Comparison of ENCODE assay signal across 17 cellular contexts in genomic region chr14:75183225-75183624, GRCh38. TPM values are rescaled to one million over a fixed set of nuclear protein-coding genes. Genes with fewer than 3 reads are reported as not detected.
DNase-seq lines count a peak whose midpoint lies in the region; ATAC-seq and TF ChIP-seq lines count a peak whose summit lies in the region.
"Had no signal": no experiment of that assay in that cellular context is flagged by ENCODE, and none has a peak within 500 bp of the region (broad histone marks: within the 10 kb centered on the region; RNA-seq: fewer than 3 reads in every experiment).

No MANE protein-coding gene starts in this region.

- 7 to 26% methylated on average over 1 of the region's 1 CpG for WGBS in body of pancreas, 2 donors
- WGBS in tibial nerve, 2 donors = 5 to 14% methylated on average over 1 of the region's 1 CpG

- no peaks in the 10 kb centered on the region for H3K27me3 ChIP-seq in body of pancreas
- no peaks in the 10 kb centered on the region for H3K27me3 ChIP-seq in tibial nerve

- H3K36me3 Mint-ChIP-seq in HFFc6 (ENCODE audit: low read depth) = no peaks in the 10 kb centered on the region
- H3K36me3 Mint-ChIP-seq in nephron progenitor cell (ENCODE audit: low read depth) = no peaks in the 10 kb centered on the region

- intact Hi-C loops in body of pancreas (cut with DNase I) = no loop called here

- H3K9me3 Mint-ChIP-seq in HFFc6 (no peaks in the 10 kb centered on the region), nephron progenitor cell (no peaks in the 10 kb centered on the region)

- no peak overlapping the region for H3K4me3 ChIP-seq in body of pancreas
- no peak overlapping the region for H3K4me3 ChIP-seq in tibial nerve

- H3K27ac ChIP-seq in body of pancreas = peak overlapping the region in 3 of 4 donors; percentile 12 to 45 (median 37)
- H3K27ac ChIP-seq in tibial nerve = peak overlapping the region; percentile 29 to 91 (median 70)

- H3K27ac Mint-ChIP-seq in HFFc6 (peak overlapping the region; percentile 64), nephron progenitor cell (peak overlapping the region; percentile 20)
- H3K27ac Mint-ChIP-seq: B cell; stimulated activated naive B cell treated with anti-CD40 and anti-IgM and Interleukin-4, amounts not matched to agents 10 μg/mL and 1 μg/mL and 100 μg/mL, for 72 hours; T-helper 17 cell had no signal

- TF ChIP-seq POLR2A in body of pancreas (IDR thresholded peaks at IDR 0.05) (no peak), tibial nerve (IDR thresholded peaks at IDR 0.05) (no peak)

- peaks cover 4% of the 10 kb centered on the region for H3K27me3 Mint-ChIP-seq in HFFc6 (ENCODE audit: insufficient read depth)
- H3K27me3 Mint-ChIP-seq in nephron progenitor cell (ENCODE audit: low read depth, poor library complexity) = peaks cover 20% of the 10 kb centered on the region
- H3K27me3 Mint-ChIP-seq: B cell had no signal

- peak overlapping the region; percentile 56 for H3K4me3 Mint-ChIP-seq in HFFc6
- no peak overlapping the region for H3K4me3 Mint-ChIP-seq in nephron progenitor cell
- H3K4me3 Mint-ChIP-seq: B cell; stimulated activated naive B cell treated with anti-CD40 and anti-IgM and Interleukin-4, amounts not matched to agents 10 μg/mL and 1 μg/mL and 100 μg/mL, for 72 hours; T-helper 17 cell had no signal

- H3K36me3 ChIP-seq in body of pancreas (replicated peaks in 1 of 2; ENCODE audit: insufficient read depth in 1 of 2, low read depth in 2 of 2) = no peaks in the 10 kb centered on the region
- no peaks in the 10 kb centered on the region for H3K36me3 ChIP-seq in tibial nerve

- no peak for TF ChIP-seq EP300 in tibial nerve (IDR thresholded peaks at IDR 0.05)

- H3K9me3 ChIP-seq in body of pancreas (no peaks in the 10 kb centered on the region), tibial nerve (no peaks in the 10 kb centered on the region)

- peak; percentile 41 for ATAC-seq in body of pancreas
- no peak for ATAC-seq in HG02884 (IDR thresholded peaks at IDR 0.05; ENCODE audit: unreplicated experiment)
- ATAC-seq: stimulated activated naive B cell treated with anti-CD40 and anti-IgM and Interleukin-4, amounts not matched to agents 10 μg/mL and 1 μg/mL and 100 μg/mL, for 72 hours; T-helper 17 cell had no signal

- H3K4me1 ChIP-seq in body of pancreas = peaks cover 5% of the 10 kb centered on the region
- peaks cover 0 to 48% (median 32%) of the 10 kb centered on the region in 4 donors for H3K4me1 ChIP-seq in tibial nerve

- DNase-seq in HFFc6 (no peak), body of pancreas (no peak), nephron progenitor cell (no peak), tibial nerve (ENCODE audit: low spot score in 2 of 2) (no peak), DMS 273 (lab: John Stamatoyannopoulos, UW; ENCODE audit: unreplicated experiment) (no peak), NCI-H1930 (lab: John Stamatoyannopoulos, UW) (no peak)
- DNase-seq: activated effector memory CD4-positive, alpha-beta T cell treated with anti-CD3 and anti-CD28 coated beads, Interleukin-2, amount 50 U/mL, for 16 hours; dermis blood vessel endothelial cell; DMS 273 treated with DMSO at 0.1 percent for 48 hours; head of caudate nucleus; islet precursor cell; NCI-H1436 treated with DMSO at 0.1 percent for 48 hours; NCI-H345; stimulated activated naive B cell treated with anti-CD40 and anti-IgM and Interleukin-4, amounts not matched to agents 10 μg/mL and 1 μg/mL and 100 μg/mL, for 72 hours; T-helper 17 cell had no signal

- TF ChIP-seq CTCF in HFFc6 (IDR thresholded peaks at IDR 0.05) = no peak
- TF ChIP-seq CTCF in body of pancreas (IDR thresholded peaks at IDR 0.05) = no peak
- TF ChIP-seq CTCF in nephron progenitor cell (IDR thresholded peaks at IDR 0.05) = no peak
- no peak for TF ChIP-seq CTCF in tibial nerve (IDR thresholded peaks at IDR 0.05)

- H3K4me1 Mint-ChIP-seq in HFFc6 (ENCODE audit: low read depth) (peaks cover 33% of the 10 kb centered on the region), nephron progenitor cell (peaks cover 6% of the 10 kb centered on the region)

RNA-seq across cellular contexts. Expression of gene TMED10, which starts 6.8 kb away (rescaled TPM):
- total RNA-seq in HFFc6 (2021; fragmentation: NEBNext Ultra II Directional; extraction: Animal tissue kit (Norgen Biotek cat#: 25700)) = 100 to 1,000 TPM; 370 to 494 (median 430) TPM
- total RNA-seq in body of pancreas = 100 to 1,000 TPM; 150 to 243 TPM
- 100 to 1,000 TPM; 262 to 296 (median 280) TPM for total RNA-seq in tibial nerve

RNA-seq across cellular contexts. Expression of gene NEK9, which starts 56.4 kb away (rescaled TPM):
- 10 to 100 TPM; 67.6 to 79.4 (median 69.4) TPM for total RNA-seq in HFFc6 (2021; fragmentation: NEBNext Ultra II Directional; extraction: Animal tissue kit (Norgen Biotek cat#: 25700))
- total RNA-seq in body of pancreas (10 to 100 TPM; 26.4 to 38.4 TPM), tibial nerve (100 to 1,000 TPM in 2 of 4 donors, 10 to 100 TPM in 2; 76.1 to 109 (median 94.4) TPM)
